In genomic region chr17:29099527-29099926, GRCh38 we compare ENCODE assay signal across 21 cellular contexts. TPM values are rescaled to one million over a fixed set of nuclear protein-coding genes. Genes with fewer than 3 reads are reported as not detected.
DNase-seq lines count a peak whose midpoint lies in the region; ATAC-seq and TF ChIP-seq lines count a peak whose summit lies in the region.
"Had no signal": no experiment of that assay in that cellular context is flagged by ENCODE, and none has a peak within 500 bp of the region (broad histone marks: within the 10 kb centered on the region; RNA-seq: fewer than 3 reads in every experiment).

No MANE protein-coding gene starts in this region.

- no peaks in the 10 kb centered on the region for H3K27me3 ChIP-seq in right lobe of liver

- POLR2A ChIA-PET in HEK293 (lab: Yijun Ruan, JAX) = no interaction called here

- no peak for DNase-seq in activated T-cell treated with anti-CD3 and anti-CD28 coated beads, Interleukin-2, amount 50 U/mL, for 24 hours
- DNase-seq in activated T-cell treated with anti-CD3 and anti-CD28 coated beads, Interleukin-2, amount 50 U/mL, for 48 hours = no peak
- DNase-seq in effector memory CD8-positive, alpha-beta T cell = no peak
- no peak for DNase-seq in stimulated activated effector memory CD8-positive, alpha-beta T cell treated with anti-CD3 and anti-CD28 coated beads, Interleukin-12 subunit alpha, Interleukin-12 subunit beta, amount 100 ng/mL, for 72 hours (ENCODE audit: low spot score in 2 of 2)
- DNase-seq in OCI-M2 (lab: John Stamatoyannopoulos, UW; ENCODE audit: unreplicated experiment) = no peak
- no peak for DNase-seq in NOMO-1 (lab: John Stamatoyannopoulos, UW; ENCODE audit: unreplicated experiment in 2 of 2)
- no peak for DNase-seq in right lobe of liver
- DNase-seq: Calu3; CD4-positive, alpha-beta memory T cell; GF-D8; HCEC 1CT; NCI-H1105; NCI-H1694 treated with DMSO at 0.1 percent for 48 hours; NCI-H2107; NCI-H510A; NCI-H774; SIG-M5 had no signal

- TF ChIP-seq CTCF in HEK293 (tag by site-specific recombination; IDR thresholded peaks at IDR 0.05) (no peak), right lobe of liver (IDR thresholded peaks at IDR 0.05) (no peak)

- no peak for TF ChIP-seq POLR2A in right lobe of liver (IDR thresholded peaks at IDR 0.05)

- no peak overlapping the region for H3K4me3 ChIP-seq in HEK293 (ENCODE audit: low read depth, low read length)
- no peak overlapping the region for H3K4me3 ChIP-seq in right lobe of liver
- H3K4me3 ChIP-seq: K562, PC-9 had no signal

- no peak overlapping the region for H3K4me3 Mint-ChIP-seq in activated T-cell treated with anti-CD3 and anti-CD28 coated beads, Interleukin-2, amount 50 U/mL, for 24 hours
- H3K4me3 Mint-ChIP-seq in effector memory CD8-positive, alpha-beta T cell = no peak overlapping the region
- H3K4me3 Mint-ChIP-seq in stimulated activated effector memory CD8-positive, alpha-beta T cell treated with anti-CD3 and anti-CD28 coated beads, Interleukin-12 subunit alpha, Interleukin-12 subunit beta, amount 100 ng/mL, for 72 hours = no peak overlapping the region

- H3K36me3 ChIP-seq in HEK293 (ENCODE audit: control insufficient read depth in 2 of 2, insufficient read depth in 1 of 2, low read length in 2 of 2) (peaks cover 0 to 49% of the 10 kb centered on the region in 2 experiments; a peak in 2 of 3 replicates), right lobe of liver (peaks cover 8 to 99% (median 44%) of the 10 kb centered on the region in 4 donors)

- H3K27ac ChIP-seq in HEK293 (ENCODE audit: extremely low read depth, low read depth, low read length) (no peak overlapping the region), right lobe of liver (no peak overlapping the region)
- H3K27ac ChIP-seq: PC-9, RWPE1 had no signal

- no peaks in the 10 kb centered on the region for H3K27me3 Mint-ChIP-seq in activated T-cell treated with anti-CD3 and anti-CD28 coated beads, Interleukin-2, amount 50 U/mL, for 24 hours
- no peaks in the 10 kb centered on the region for H3K27me3 Mint-ChIP-seq in effector memory CD8-positive, alpha-beta T cell
- H3K27me3 Mint-ChIP-seq: CD4-positive, alpha-beta memory T cell had no signal

- ATAC-seq in effector memory CD8-positive, alpha-beta T cell (replicated peaks) = no peak
- ATAC-seq in stimulated activated effector memory CD8-positive, alpha-beta T cell treated with anti-CD3 and anti-CD28 coated beads, Interleukin-12 subunit alpha, Interleukin-12 subunit beta, amount 100 ng/mL, for 72 hours = no peak
- no peak for ATAC-seq in right lobe of liver
- ATAC-seq: K562 had no signal

- H3K36me3 Mint-ChIP-seq in activated T-cell treated with anti-CD3 and anti-CD28 coated beads, Interleukin-2, amount 50 U/mL, for 24 hours (ENCODE audit: low read depth) = peaks cover 81% of the 10 kb centered on the region
- peaks cover 24% of the 10 kb centered on the region for H3K36me3 Mint-ChIP-seq in effector memory CD8-positive, alpha-beta T cell (ENCODE audit: insufficient read depth)
- peaks cover 46% of the 10 kb centered on the region for H3K36me3 Mint-ChIP-seq in stimulated activated effector memory CD8-positive, alpha-beta T cell treated with anti-CD3 and anti-CD28 coated beads, Interleukin-12 subunit alpha, Interleukin-12 subunit beta, amount 100 ng/mL, for 72 hours

- no peaks in the 10 kb centered on the region for H3K4me1 ChIP-seq in HEK293 (ENCODE audit: control insufficient read depth, insufficient read depth, low read length)
- no peaks in the 10 kb centered on the region for H3K4me1 ChIP-seq in right lobe of liver

- no peaks in the 10 kb centered on the region for H3K9me3 Mint-ChIP-seq in activated T-cell treated with anti-CD3 and anti-CD28 coated beads, Interleukin-2, amount 50 U/mL, for 24 hours
- no peaks in the 10 kb centered on the region for H3K9me3 Mint-ChIP-seq in effector memory CD8-positive, alpha-beta T cell
- no peaks in the 10 kb centered on the region for H3K9me3 Mint-ChIP-seq in stimulated activated effector memory CD8-positive, alpha-beta T cell treated with anti-CD3 and anti-CD28 coated beads, Interleukin-12 subunit alpha, Interleukin-12 subunit beta, amount 100 ng/mL, for 72 hours

- intact Hi-C loops in right lobe of liver (cut with DNase I) = no loop called here

- H3K4me1 Mint-ChIP-seq in activated T-cell treated with anti-CD3 and anti-CD28 coated beads, Interleukin-2, amount 50 U/mL, for 24 hours (ENCODE audit: low read depth) = peaks cover 5% of the 10 kb centered on the region
- peaks cover 8 to 9% of the 10 kb centered on the region in 2 donors for H3K4me1 Mint-ChIP-seq in effector memory CD8-positive, alpha-beta T cell (ENCODE audit: low read depth in 2 of 2)
- peaks cover 8% of the 10 kb centered on the region for H3K4me1 Mint-ChIP-seq in stimulated activated effector memory CD8-positive, alpha-beta T cell treated with anti-CD3 and anti-CD28 coated beads, Interleukin-12 subunit alpha, Interleukin-12 subunit beta, amount 100 ng/mL, for 72 hours

- peak overlapping the region; percentile 68 for H3K27ac Mint-ChIP-seq in activated T-cell treated with anti-CD3 and anti-CD28 coated beads, Interleukin-2, amount 50 U/mL, for 24 hours
- H3K27ac Mint-ChIP-seq in effector memory CD8-positive, alpha-beta T cell = peak overlapping the region; percentile 86 to 88
- H3K27ac Mint-ChIP-seq in stimulated activated effector memory CD8-positive, alpha-beta T cell treated with anti-CD3 and anti-CD28 coated beads, Interleukin-12 subunit alpha, Interleukin-12 subunit beta, amount 100 ng/mL, for 72 hours = peak overlapping the region; percentile 83

- WGBS in right lobe of liver (ENCODE audit: insufficient coverage, low coverage, low lambda C conversion rate, missing lambda C conversion rate) = 100% methylated on average over 4 of the region's 5 CpGs

- CTCF ChIA-PET in HEK293 (lab: Yijun Ruan, JAX) = interaction anchor here (1.2 to 2.1 kb wide), 2 partner anchors 12 to 146 kb away, joined by 3 to 17 read pairs; no protein-coding TSS in a partner anchor

- H3K9me3 ChIP-seq in HEK293 (ENCODE audit: control insufficient read depth, insufficient read depth, low read depth, low read length) = no peaks in the 10 kb centered on the region
- no peaks in the 10 kb centered on the region for H3K9me3 ChIP-seq in right lobe of liver

TF ChIP-seq in HEK293, 187 proteins besides CTCF, POLR2A, EP300 and RAD21:
- TF ChIP-seq ZNF501 (tag by site-specific recombination; IDR thresholded peaks at IDR 0.05) = no peak
- TF ChIP-seq ZSCAN23 (tag by site-specific recombination; IDR thresholded peaks at IDR 0.05) = no peak
- no peak for TF ChIP-seq ZNF404 (tag by site-specific recombination; IDR thresholded peaks at IDR 0.05)
- peak; percentile 59 for TF ChIP-seq ZNF341 (tag by site-specific recombination; IDR thresholded peaks at IDR 0.05; ENCODE audit: low read depth)
- no peak for TF ChIP-seq KLF10 (tag by site-specific recombination; IDR thresholded peaks at IDR 0.05)
- TF ChIP-seq ZNF76 (tag by site-specific recombination; IDR thresholded peaks at IDR 0.05; ENCODE audit: borderline replicate concordance, low read depth) = no peak
- TF ChIP-seq ZEB2 (tag by site-specific recombination; IDR thresholded peaks at IDR 0.05) = no peak
- TF ChIP-seq ZNF518A (tag by site-specific recombination; conservative IDR thresholded peaks at IDR 0.05; ENCODE audit: low read depth) = no peak

RNA-seq across cellular contexts. Expression of gene PIPOX, which starts 56.6 kb away (rescaled TPM):
- total RNA-seq in right lobe of liver = 100 to 1,000 TPM; 167 to 322 (median 226) TPM
